Comparison of ENCODE assay signal across 1 cellular context in genomic region chr16:21599158-21599993, GRCh38.
TF ChIP-seq lines count a peak whose summit lies in the region.

Gene METTL9, plus strand, starts transcription at chr16:21599577. Its CDS starts 157 bp downstream, at chr16:21599734.

TF ChIP-seq in GM23338, 12 proteins besides CTCF, POLR2A, EP300 and RAD21:
- TF ChIP-seq ZNF462 (CRISPR knock-in tag; IDR thresholded peaks at IDR 0.05) (no peak), CREB1 (CRISPR knock-in tag; IDR thresholded peaks at IDR 0.05; ENCODE audit: low read depth) (peak; percentile 89), POLR2AphosphoS5 (IDR thresholded peaks at IDR 0.05; ENCODE audit: low read depth) (peak; percentile 90), ETS1 (IDR thresholded peaks at IDR 0.05) (peak; percentile 79; the same call in 1 of the 2 replicates), REST (IDR thresholded peaks at IDR 0.05; ENCODE audit: unreplicated experiment) (peak; percentile 42)
